ENCODE assay signal across 18 cellular contexts in the genomic region with DNA sequence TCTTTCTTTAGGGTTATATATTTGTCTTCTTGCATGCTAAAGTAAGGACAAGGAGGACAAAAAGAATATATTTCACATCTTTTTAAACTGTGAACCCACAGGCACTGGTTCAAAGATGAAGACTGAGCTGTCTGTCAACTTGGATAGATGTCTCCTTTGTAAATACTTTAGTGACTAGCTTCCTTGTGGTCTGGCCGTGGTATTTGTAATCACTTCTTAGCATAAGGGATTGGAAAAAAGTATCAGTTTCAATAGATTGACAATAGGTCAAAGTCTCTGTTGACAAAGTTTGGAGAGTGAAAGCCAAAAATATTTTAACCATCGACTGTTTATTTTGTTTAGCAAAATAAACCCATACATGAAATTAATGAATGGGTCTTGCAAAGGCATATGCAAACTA.
"Had no signal": no experiment of that assay in that cellular context is flagged by ENCODE, and none has a peak within 500 bp of the region (broad histone marks: within the 10 kb centered on the region; RNA-seq: fewer than 3 reads in every experiment).

No MANE protein-coding gene starts in this region.

- H3K27ac ChIP-seq: brain microvascular endothelial cell, pancreas, sigmoid colon, thyroid gland had no signal

- H3K9me3 Mint-ChIP-seq: activated T-helper 1 cell treated with anti-CD3 and anti-CD28 coated beads, Interleukin-12 subunit alpha, Interleukin-12 subunit beta, Interleukin-2, Interleukin-4 antibody, amounts not matched to agents 30 ng/mL and 10 ng/mL and 1 ng/mL, durations not matched to agents 14 hours and 24 hours and 36 hours; dendritic cell treated with granulocyte-macrophage colony-stimulating factor and Interleukin-4, amounts not matched to agents 40 ng/mL and 50 ng/mL, for 4 days; stimulated activated memory B cell treated with anti-CD40 and anti-IgM and Interleukin-4, amounts not matched to agents 10 μg/mL and 1 μg/mL and 100 μg/mL, for 72 hours had no signal

- H3K36me3 Mint-ChIP-seq: stimulated activated memory B cell treated with anti-CD40 and anti-IgM and Interleukin-4, amounts not matched to agents 10 μg/mL and 1 μg/mL and 100 μg/mL, for 72 hours had no signal

- H3K36me3 ChIP-seq: brain microvascular endothelial cell, pancreas, sigmoid colon, thyroid gland had no signal

- H3K4me1 Mint-ChIP-seq: stimulated activated memory B cell treated with anti-CD40 and anti-IgM and Interleukin-4, amounts not matched to agents 10 μg/mL and 1 μg/mL and 100 μg/mL, for 72 hours had no signal

- DNase-seq: activated CD4-positive, CD25-positive, alpha-beta regulatory T cell treated with anti-CD3 and anti-CD28 coated beads, Interleukin-2, amount 50 U/mL, for 72 hours; anterior cingulate cortex; brain microvascular endothelial cell; cerebellar nuclear complex; effector memory CD4-positive, alpha-beta T cell; foreskin melanocyte; head of caudate nucleus; kidney glomerular epithelial cell; mesendoderm; pancreas; sigmoid colon; stimulated activated CD4-positive, alpha-beta T cell treated with anti-CD3 and anti-CD28 coated beads, Interleukin-12 subunit alpha, Interleukin-12 subunit beta, amount 100 ng/mL, for 4 hours; T1000; thyroid gland had no signal

- H3K27ac Mint-ChIP-seq: activated T-helper 1 cell treated with anti-CD3 and anti-CD28 coated beads, Interleukin-12 subunit alpha, Interleukin-12 subunit beta, Interleukin-2, Interleukin-4 antibody, amounts not matched to agents 30 ng/mL and 10 ng/mL and 1 ng/mL, durations not matched to agents 14 hours and 24 hours and 36 hours; dendritic cell treated with granulocyte-macrophage colony-stimulating factor and Interleukin-4, amounts not matched to agents 40 ng/mL and 50 ng/mL, for 4 days; stimulated activated memory B cell treated with anti-CD40 and anti-IgM and Interleukin-4, amounts not matched to agents 10 μg/mL and 1 μg/mL and 100 μg/mL, for 72 hours had no signal

- H3K4me3 ChIP-seq: pancreas, sigmoid colon, thyroid gland had no signal

- H3K4me3 Mint-ChIP-seq: activated T-helper 1 cell treated with anti-CD3 and anti-CD28 coated beads, Interleukin-12 subunit alpha, Interleukin-12 subunit beta, Interleukin-2, Interleukin-4 antibody, amounts not matched to agents 30 ng/mL and 10 ng/mL and 1 ng/mL, durations not matched to agents 14 hours and 24 hours and 36 hours; dendritic cell treated with granulocyte-macrophage colony-stimulating factor and Interleukin-4, amounts not matched to agents 40 ng/mL and 50 ng/mL, for 4 days; neural crest cell; stimulated activated memory B cell treated with anti-CD40 and anti-IgM and Interleukin-4, amounts not matched to agents 10 μg/mL and 1 μg/mL and 100 μg/mL, for 72 hours had no signal

- ATAC-seq: stimulated activated memory B cell treated with anti-CD40 and anti-IgM and Interleukin-4, amounts not matched to agents 10 μg/mL and 1 μg/mL and 100 μg/mL, for 72 hours had no signal

- H3K27me3 ChIP-seq: brain microvascular endothelial cell, pancreas, sigmoid colon, thyroid gland had no signal

- H3K27me3 Mint-ChIP-seq: dendritic cell treated with granulocyte-macrophage colony-stimulating factor and Interleukin-4, amounts not matched to agents 40 ng/mL and 50 ng/mL, for 4 days; stimulated activated memory B cell treated with anti-CD40 and anti-IgM and Interleukin-4, amounts not matched to agents 10 μg/mL and 1 μg/mL and 100 μg/mL, for 72 hours had no signal

- H3K9me3 ChIP-seq: pancreas, sigmoid colon, thyroid gland had no signal

- H3K4me1 ChIP-seq: sigmoid colon, thyroid gland had no signal
